In genomic region chr1:115726570-115726969, GRCh38 we compare ENCODE assay signal across 22 cellular contexts. TPM values are rescaled to one million over a fixed set of nuclear protein-coding genes. Genes with fewer than 3 reads are reported as not detected.
"Had no signal": no experiment of that assay in that cellular context is flagged by ENCODE, and none has a peak within 500 bp of the region (broad histone marks: within the 10 kb centered on the region; RNA-seq: fewer than 3 reads in every experiment).

No MANE protein-coding gene starts in this region.

- ATAC-seq: activated naive CD4-positive, alpha-beta T cell treated with anti-CD3 and anti-CD28 coated beads, Interleukin-2, amount 50 U/mL, for 72 hours; left colon; stimulated activated memory B cell treated with anti-CD40 and anti-IgM and Interleukin-4, amounts not matched to agents 10 μg/mL and 1 μg/mL and 100 μg/mL, for 72 hours had no signal

- H3K27me3 ChIP-seq: adrenal gland, ascending aorta, brain microvascular endothelial cell, testis had no signal

- FAIRE-seq: frontal cortex, keratinocyte, TTC549 had no signal

- H3K4me3 ChIP-seq: adrenal gland, ascending aorta, lung, prostate gland, skin epidermis, testis had no signal

- H3K9me3 ChIP-seq: adrenal gland, ascending aorta, prostate gland, testis had no signal

- DNase-seq: activated CD4-positive, alpha-beta T cell treated with anti-CD3 and anti-CD28 coated beads for 1 hour; activated gamma-delta T cell treated with Interleukin-2 at 50 U/mL for 16 hours; activated T-cell treated with anti-CD3 and anti-CD28 coated beads, Interleukin-2, amount 50 U/mL, for 1 hour; adrenal gland; brain microvascular endothelial cell; caudate nucleus; dermis blood vessel endothelial cell; effector CD8-positive, alpha-beta T cell; left colon; naive B cell; T-helper 1 cell; testis had no signal

- H3K36me3 ChIP-seq: adrenal gland, ascending aorta, brain microvascular endothelial cell, prostate gland had no signal

- H3K4me1 ChIP-seq: ascending aorta had no signal

- H3K27ac ChIP-seq: prostate gland, testis had no signal

RNA-seq across cellular contexts. Expression of gene CASQ2, which starts 41.9 kb away (rescaled TPM):
- total RNA-seq: activated naive CD4-positive, alpha-beta T cell treated with anti-CD3 and anti-CD28 coated beads, Interleukin-2, amount 50 U/mL, for 72 hours; dermis blood vessel endothelial cell; osteocyte had no signal
